Comparison of ENCODE assay signal across 8 cellular contexts in the genomic region with DNA sequence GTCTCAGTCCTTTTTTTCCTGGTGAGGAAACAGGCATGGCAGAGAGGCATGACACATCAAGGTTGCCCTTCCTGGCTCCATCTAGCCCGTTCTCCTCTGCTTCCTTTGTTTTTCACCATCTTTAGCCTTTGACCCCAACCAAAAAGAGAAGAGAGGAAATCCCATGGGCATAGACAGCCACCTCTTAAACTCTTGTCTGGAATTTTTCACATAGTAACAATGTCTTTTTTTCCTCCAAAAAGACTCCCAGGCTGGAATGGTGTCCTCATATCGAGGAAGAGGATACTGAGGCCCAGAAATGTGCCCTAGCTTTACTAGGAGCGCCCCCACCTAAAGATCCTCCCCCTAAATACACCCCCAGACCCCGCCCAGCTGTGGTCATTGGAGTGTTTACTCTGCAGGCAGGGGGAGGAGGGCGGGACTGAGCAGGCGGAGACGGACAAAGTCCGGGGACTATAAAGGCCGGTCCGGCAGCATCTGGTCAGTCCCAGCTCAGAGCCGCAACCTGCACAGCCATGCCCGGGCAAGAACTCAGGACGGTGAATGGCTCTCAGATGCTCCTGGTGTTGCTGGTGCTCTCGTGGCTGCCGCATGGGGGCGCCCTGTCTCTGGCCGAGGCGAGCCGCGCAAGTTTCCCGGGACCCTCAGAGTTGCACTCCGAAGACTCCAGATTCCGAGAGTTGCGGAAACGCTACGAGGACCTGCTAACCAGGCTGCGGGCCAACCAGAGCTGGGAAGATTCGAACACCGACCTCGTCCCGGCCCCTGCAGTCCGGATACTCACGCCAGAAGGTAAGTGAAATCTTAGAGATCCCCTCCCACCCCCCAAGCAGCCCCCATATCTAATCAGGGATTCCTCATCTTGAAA. TPM values are rescaled to one million over a fixed set of nuclear protein-coding genes. Genes with fewer than 3 reads are reported as not detected.
A peak's percentile ranks its signal among the peaks of the same experiment; 100 is the strongest.
DNase-seq lines count a peak whose midpoint lies in the region; ATAC-seq and TF ChIP-seq lines count a peak whose summit lies in the region.

A gene with protein sequence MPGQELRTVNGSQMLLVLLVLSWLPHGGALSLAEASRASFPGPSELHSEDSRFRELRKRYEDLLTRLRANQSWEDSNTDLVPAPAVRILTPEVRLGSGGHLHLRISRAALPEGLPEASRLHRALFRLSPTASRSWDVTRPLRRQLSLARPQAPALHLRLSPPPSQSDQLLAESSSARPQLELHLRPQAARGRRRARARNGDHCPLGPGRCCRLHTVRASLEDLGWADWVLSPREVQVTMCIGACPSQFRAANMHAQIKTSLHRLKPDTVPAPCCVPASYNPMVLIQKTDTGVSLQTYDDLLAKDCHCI (plus strand): TSS at position 484 of the 868 bp plus-strand sequence. CDS start 32 bp downstream, at position 516.

- H3K4me3 Mint-ChIP-seq in Calu3 (ENCODE audit: low read depth, unreplicated experiment) (peak within 1 kb of the TSS; percentile 76), WTC11 (peak within 1 kb of the TSS; percentile 73)

- no peak for TF ChIP-seq CTCF in Calu3 (IDR thresholded peaks at IDR 0.05; ENCODE audit: unreplicated experiment)
- TF ChIP-seq CTCF in WTC11 (IDR thresholded peaks at IDR 0.05), result peak; percentile 78
- peak; percentile 88 for TF ChIP-seq CTCF in fibroblast of the aortic adventitia (IDR thresholded peaks at IDR 0.05; ENCODE audit: insufficient read depth, low read length)

- H3K4me1 Mint-ChIP-seq in Calu3 (ENCODE audit: low read depth, unreplicated experiment), result peaks cover 26% of the 10 kb centered on the region
- peaks cover 32% of the 10 kb centered on the region for H3K4me1 Mint-ChIP-seq in WTC11

- POLR2A ChIA-PET in WTC11 (lab: Charles Lee), result interaction anchor here (0.5 to 1.7 kb wide), 9 partner anchors 11 to 932 kb away, joined by 3 to 13 read pairs (median 4); a partner anchor contains a TSS

- H3K9me3 Mint-ChIP-seq in Calu3 (ENCODE audit: low read depth, unreplicated experiment) (no peaks in the 10 kb centered on the region), WTC11 (no peaks in the 10 kb centered on the region)

- peak; percentile 84 for DNase-seq in Calu3
- DNase-seq in HPDE6-E6E7 (ENCODE audit: extremely low spot score), result peak; percentile 64
- peak; percentile 90 for DNase-seq in WTC11 (ENCODE audit: low spot score)
- DNase-seq in fibroblast of the aortic adventitia (ENCODE audit: low read depth), result peak; percentile 98
- peak; percentile 67 for DNase-seq in non-pigmented ciliary epithelial cell (ENCODE audit: low read depth)
- DNase-seq in NCI-H1105 treated with DMSO at 0.1 percent for 48 hours (lab: John Stamatoyannopoulos, UW), result no peak
- no peak for DNase-seq in NCI-H1930 (lab: John Stamatoyannopoulos, UW)

- ATAC-seq in WTC11, result peak; percentile 84
- no peak for ATAC-seq in HG03175 (IDR thresholded peaks at IDR 0.05; ENCODE audit: unreplicated experiment)

- H3K27ac Mint-ChIP-seq in Calu3 (ENCODE audit: unreplicated experiment), result peak within 1 kb of the TSS; percentile 92
- H3K27ac Mint-ChIP-seq in WTC11, result peak within 1 kb of the TSS; percentile 83

- CTCF ChIA-PET in Calu3 (lab: Charles Lee) (interaction anchor here (0.6 to 1.0 kb wide), 6 partner anchors 16 to 486 kb away, joined by 3 to 6 read pairs (median 4); no protein-coding TSS in a partner anchor), WTC11 (lab: Charles Lee) (interaction anchor here (0.6 to 4.5 kb wide), 36 partner anchors 8 to 191 kb away, joined by 3 to 94 read pairs (median 4); a partner anchor contains a TSS)

- peaks cover 54% of the 10 kb centered on the region for H3K36me3 Mint-ChIP-seq in Calu3 (ENCODE audit: insufficient read depth, unreplicated experiment)
- H3K36me3 Mint-ChIP-seq in WTC11, result peaks cover 11% of the 10 kb centered on the region

- peak within 1 kb of the TSS; percentile 78 for H3K4me3 ChIP-seq in fibroblast of the aortic adventitia (ENCODE audit: low read depth, low read length)

- intact Hi-C loops in Calu3 (cut with micrococcal nuclease; ENCODE audit: unreplicated experiment), result no loop called here

- H3K27me3 Mint-ChIP-seq in Calu3 (ENCODE audit: unreplicated experiment), result no peaks in the 10 kb centered on the region
- H3K27me3 Mint-ChIP-seq in WTC11 (ENCODE audit: low read depth), result peaks cover 32% of the 10 kb centered on the region

- BruUV-seq in Calu3 (replicated peaks; lab: Mats Ljungman, UMichigan), result no TSS peak

TF ChIP-seq in WTC11, 78 proteins besides CTCF, POLR2A, EP300 and RAD21:
- TF ChIP-seq, protein P1, sequence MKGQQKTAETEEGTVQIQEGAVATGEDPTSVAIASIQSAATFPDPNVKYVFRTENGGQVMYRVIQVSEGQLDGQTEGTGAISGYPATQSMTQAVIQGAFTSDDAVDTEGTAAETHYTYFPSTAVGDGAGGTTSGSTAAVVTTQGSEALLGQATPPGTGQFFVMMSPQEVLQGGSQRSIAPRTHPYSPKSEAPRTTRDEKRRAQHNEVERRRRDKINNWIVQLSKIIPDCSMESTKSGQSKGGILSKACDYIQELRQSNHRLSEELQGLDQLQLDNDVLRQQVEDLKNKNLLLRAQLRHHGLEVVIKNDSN (CRISPR knock-in tag; IDR thresholded peaks at IDR 0.05), result peak; percentile 12; the same call in 1 of the 2 replicates
- TF ChIP-seq NR1H2 (CRISPR knock-in tag; IDR thresholded peaks at IDR 0.05) (no peak), MYBL2 (CRISPR knock-in tag; IDR thresholded peaks at IDR 0.05) (0 out of 2 replicates have a peak, but pooled peaks have one; percentile 28), ETV6 (CRISPR knock-in tag; IDR thresholded peaks at IDR 0.05) (peak; percentile 61; the same call in 1 of the 2 replicates), SP1 (CRISPR knock-in tag; conservative IDR thresholded peaks at IDR 0.05) (peak; percentile 53; the same call in 1 of the 2 replicates), ZNF232 (CRISPR knock-in tag; IDR thresholded peaks at IDR 0.05) (no peak), FOXP1 (CRISPR knock-in tag; IDR thresholded peaks at IDR 0.05; ENCODE audit: borderline replicate concordance) (0 out of 2 replicates have a peak, but pooled peaks have one; percentile 24), ZNF317 (CRISPR knock-in tag; IDR thresholded peaks at IDR 0.05; ENCODE audit: borderline replicate concordance, low read depth) (0 out of 2 replicates have a peak, but pooled peaks have one; percentile 42), NR2C2 (CRISPR knock-in tag; IDR thresholded peaks at IDR 0.05) (no peak), FOXK1 (CRISPR knock-in tag; IDR thresholded peaks at IDR 0.05) (peak; percentile 79), GABPB1 (CRISPR knock-in tag; IDR thresholded peaks at IDR 0.05) (peak; percentile 83)
- TF ChIP-seq, protein P2, sequence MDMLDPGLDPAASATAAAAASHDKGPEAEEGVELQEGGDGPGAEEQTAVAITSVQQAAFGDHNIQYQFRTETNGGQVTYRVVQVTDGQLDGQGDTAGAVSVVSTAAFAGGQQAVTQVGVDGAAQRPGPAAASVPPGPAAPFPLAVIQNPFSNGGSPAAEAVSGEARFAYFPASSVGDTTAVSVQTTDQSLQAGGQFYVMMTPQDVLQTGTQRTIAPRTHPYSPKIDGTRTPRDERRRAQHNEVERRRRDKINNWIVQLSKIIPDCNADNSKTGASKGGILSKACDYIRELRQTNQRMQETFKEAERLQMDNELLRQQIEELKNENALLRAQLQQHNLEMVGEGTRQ (CRISPR knock-in tag; IDR thresholded peaks at IDR 0.05), result no peak
- TF ChIP-seq, protein P3, sequence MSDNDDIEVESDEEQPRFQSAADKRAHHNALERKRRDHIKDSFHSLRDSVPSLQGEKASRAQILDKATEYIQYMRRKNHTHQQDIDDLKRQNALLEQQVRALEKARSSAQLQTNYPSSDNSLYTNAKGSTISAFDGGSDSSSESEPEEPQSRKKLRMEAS (CRISPR knock-in tag; IDR thresholded peaks at IDR 0.05), result peak; percentile 40; the same call in 1 of the 2 replicates
- TF ChIP-seq, protein P4, sequence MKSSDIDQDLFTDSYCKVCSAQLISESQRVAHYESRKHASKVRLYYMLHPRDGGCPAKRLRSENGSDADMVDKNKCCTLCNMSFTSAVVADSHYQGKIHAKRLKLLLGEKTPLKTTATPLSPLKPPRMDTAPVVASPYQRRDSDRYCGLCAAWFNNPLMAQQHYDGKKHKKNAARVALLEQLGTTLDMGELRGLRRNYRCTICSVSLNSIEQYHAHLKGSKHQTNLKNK (CRISPR knock-in tag; IDR thresholded peaks at IDR 0.05), result no peak
- TF ChIP-seq, protein P5, sequence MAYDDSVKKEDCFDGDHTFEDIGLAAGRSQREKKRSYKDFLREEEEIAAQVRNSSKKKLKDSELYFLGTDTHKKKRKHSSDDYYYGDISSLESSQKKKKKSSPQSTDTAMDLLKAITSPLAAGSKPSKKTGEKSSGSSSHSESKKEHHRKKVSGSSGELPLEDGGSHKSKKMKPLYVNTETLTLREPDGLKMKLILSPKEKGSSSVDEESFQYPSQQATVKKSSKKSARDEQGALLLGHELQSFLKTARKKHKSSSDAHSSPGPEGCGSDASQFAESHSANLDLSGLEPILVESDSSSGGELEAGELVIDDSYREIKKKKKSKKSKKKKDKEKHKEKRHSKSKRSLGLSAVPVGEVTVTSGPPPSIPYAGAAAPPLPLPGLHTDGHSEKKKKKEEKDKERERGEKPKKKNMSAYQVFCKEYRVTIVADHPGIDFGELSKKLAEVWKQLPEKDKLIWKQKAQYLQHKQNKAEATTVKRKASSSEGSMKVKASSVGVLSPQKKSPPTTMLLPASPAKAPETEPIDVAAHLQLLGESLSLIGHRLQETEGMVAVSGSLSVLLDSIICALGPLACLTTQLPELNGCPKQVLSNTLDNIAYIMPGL (CRISPR knock-in tag; IDR thresholded peaks at IDR 0.05), result peak; percentile 96

RNA-seq across cellular contexts. Expression of the gene that starts here (rescaled TPM):
- total RNA-seq in Calu3 (2022) (56.6 and 80.3 TPM in 2 replicates), WTC11 (2021) (18.3 to 27.3 TPM (median 19.1 TPM) in 3 replicates), fibroblast of the aortic adventitia (ENCODE audit: low replicate concordance) (23.8 and 27.6 TPM in 2 replicates)

Comparison
In these comparisons a context has a peak if more than half of its experiments do, and no peak if none do; other contexts are left out.
1. DNase-seq: peak in Calu3 (single experiment), HPDE6-E6E7 (single experiment), WTC11 (single experiment), fibroblast of the aortic adventitia (single experiment) and non-pigmented ciliary epithelial cell (single experiment); none in NCI-H1105 treated with DMSO at 0.1 percent for 48 hours (single experiment) and NCI-H1930 (0 of 2).